ENCODE assay signal across 1 cellular context in the genomic region with DNA sequence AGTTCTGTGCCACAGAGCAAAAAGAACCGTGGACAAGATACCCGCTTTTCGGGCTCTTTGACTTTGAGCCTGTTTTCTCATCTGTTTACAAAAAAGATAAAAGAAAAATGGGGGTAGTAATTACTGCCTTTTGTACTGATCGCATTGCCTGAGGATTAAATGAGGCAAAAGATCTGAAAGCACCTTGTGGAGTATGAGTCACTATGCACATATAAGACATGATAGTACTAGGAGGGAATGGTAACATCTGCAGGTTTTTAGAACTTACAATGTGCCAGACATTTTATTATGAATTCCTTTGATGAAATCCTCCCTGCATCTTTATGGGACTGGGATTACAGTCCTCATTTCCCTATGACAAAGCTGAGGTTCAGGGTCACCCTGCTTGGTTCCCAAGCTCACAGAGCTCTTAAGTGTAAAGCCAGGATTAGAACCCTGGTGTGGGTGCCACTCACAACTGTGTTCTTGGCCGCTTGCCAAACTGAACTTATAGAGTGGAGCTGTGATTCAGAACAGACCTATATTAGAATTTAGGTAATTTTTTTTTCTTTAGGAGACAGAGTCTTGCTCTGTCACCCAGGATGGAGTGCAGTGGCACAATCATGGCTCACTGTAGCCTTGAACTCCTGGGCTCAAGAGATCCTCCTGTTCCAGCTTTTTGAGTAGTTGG.
TF ChIP-seq lines count a peak whose summit lies in the region.

No MANE protein-coding gene starts in this region.

TF ChIP-seq in HEK293, 187 proteins besides CTCF, POLR2A, EP300 and RAD21 (continued from another document and continues in another):
- TF ChIP-seq ZNF37A (tag by site-specific recombination; IDR thresholded peaks at IDR 0.05) (peak; percentile 82), ZFP3 (tag by site-specific recombination; IDR thresholded peaks at IDR 0.05; ENCODE audit: low read depth) (no peak), ZNF585B (tag by site-specific recombination; IDR thresholded peaks at IDR 0.05) (no peak), ZBTB7A (tag by site-specific recombination; IDR thresholded peaks at IDR 0.05; ENCODE audit: low read depth) (no peak), KLF16 (tag by site-specific recombination; IDR thresholded peaks at IDR 0.05) (no peak; the same call in 1 of the 2 replicates), ZBTB20 (tag by site-specific recombination; IDR thresholded peaks at IDR 0.05) (no peak), ZNF335 (tag by site-specific recombination; conservative IDR thresholded peaks at IDR 0.05) (no peak), HOXC10 (CRISPR knock-in tag; IDR thresholded peaks at IDR 0.05) (no peak), GLI4 (tag by site-specific recombination; IDR thresholded peaks at IDR 0.05) (no peak), ZNF549 (tag by site-specific recombination; IDR thresholded peaks at IDR 0.05) (no peak), OSR2 (tag by site-specific recombination; IDR thresholded peaks at IDR 0.05) (no peak), KLF1 (tag by site-specific recombination; IDR thresholded peaks at IDR 0.05) (no peak), ZFP41 (tag by site-specific recombination; IDR thresholded peaks at IDR 0.05; ENCODE audit: borderline replicate concordance) (no peak), ZNF670 (tag by site-specific recombination; IDR thresholded peaks at IDR 0.05; ENCODE audit: low read depth) (no peak), SCRT1 (tag by site-specific recombination; IDR thresholded peaks at IDR 0.05; ENCODE audit: borderline replicate concordance) (no peak), ZNF561 (tag by site-specific recombination; IDR thresholded peaks at IDR 0.05; ENCODE audit: borderline replicate concordance) (peak; percentile 59), SALL2 (tag by site-specific recombination; IDR thresholded peaks at IDR 0.05; ENCODE audit: borderline replicate concordance) (no peak), ZNF747 (tag by site-specific recombination; IDR thresholded peaks at IDR 0.05) (no peak), ZNF157 (tag by site-specific recombination; IDR thresholded peaks at IDR 0.05) (no peak), ZNF571 (tag by site-specific recombination; IDR thresholded peaks at IDR 0.05) (no peak), ZNF140 (tag by site-specific recombination; IDR thresholded peaks at IDR 0.05) (no peak), ZXDB (tag by site-specific recombination; IDR thresholded peaks at IDR 0.05) (0 out of 2 replicates have a peak, but pooled peaks have one; percentile 32), TRIM28 (IDR thresholded peaks at IDR 0.05; ENCODE audit: borderline replicate concordance, low read length) (no peak), ZNF521 (tag by site-specific recombination; IDR thresholded peaks at IDR 0.05) (no peak), ZNF626 (tag by site-specific recombination; IDR thresholded peaks at IDR 0.05) (no peak), GLIS2 (tag by site-specific recombination; IDR thresholded peaks at IDR 0.05) (no peak), MZF1 (tag by site-specific recombination; IDR thresholded peaks at IDR 0.05; ENCODE audit: borderline replicate concordance) (no peak), ZNF132 (tag by site-specific recombination; IDR thresholded peaks at IDR 0.05; ENCODE audit: borderline replicate concordance) (no peak; the same call in 1 of the 2 replicates), SP2 (tag by site-specific recombination; IDR thresholded peaks at IDR 0.05) (no peak), KLF7 (tag by site-specific recombination; IDR thresholded peaks at IDR 0.05; ENCODE audit: borderline replicate concordance) (no peak), ZNF621 (tag by site-specific recombination; IDR thresholded peaks at IDR 0.05) (no peak), HOXD13 (CRISPR knock-in tag; IDR thresholded peaks at IDR 0.05; ENCODE audit: borderline replicate concordance) (no peak), ZNF624 (tag by site-specific recombination; IDR thresholded peaks at IDR 0.05) (no peak), ZNF266 (tag by site-specific recombination; IDR thresholded peaks at IDR 0.05; ENCODE audit: low read depth) (no peak), ZNF660 (tag by site-specific recombination; IDR thresholded peaks at IDR 0.05) (peak; percentile 83; the same call in 1 of the 2 replicates), MYNN (tag by site-specific recombination; IDR thresholded peaks at IDR 0.05; ENCODE audit: borderline replicate concordance) (no peak), ZNF623 (tag by site-specific recombination; IDR thresholded peaks at IDR 0.05) (no peak), ZNF214 (tag by site-specific recombination; IDR thresholded peaks at IDR 0.05; ENCODE audit: borderline replicate concordance) (peak; percentile 67; the same call in 1 of the 2 replicates)
- TF ChIP-seq, protein P1, sequence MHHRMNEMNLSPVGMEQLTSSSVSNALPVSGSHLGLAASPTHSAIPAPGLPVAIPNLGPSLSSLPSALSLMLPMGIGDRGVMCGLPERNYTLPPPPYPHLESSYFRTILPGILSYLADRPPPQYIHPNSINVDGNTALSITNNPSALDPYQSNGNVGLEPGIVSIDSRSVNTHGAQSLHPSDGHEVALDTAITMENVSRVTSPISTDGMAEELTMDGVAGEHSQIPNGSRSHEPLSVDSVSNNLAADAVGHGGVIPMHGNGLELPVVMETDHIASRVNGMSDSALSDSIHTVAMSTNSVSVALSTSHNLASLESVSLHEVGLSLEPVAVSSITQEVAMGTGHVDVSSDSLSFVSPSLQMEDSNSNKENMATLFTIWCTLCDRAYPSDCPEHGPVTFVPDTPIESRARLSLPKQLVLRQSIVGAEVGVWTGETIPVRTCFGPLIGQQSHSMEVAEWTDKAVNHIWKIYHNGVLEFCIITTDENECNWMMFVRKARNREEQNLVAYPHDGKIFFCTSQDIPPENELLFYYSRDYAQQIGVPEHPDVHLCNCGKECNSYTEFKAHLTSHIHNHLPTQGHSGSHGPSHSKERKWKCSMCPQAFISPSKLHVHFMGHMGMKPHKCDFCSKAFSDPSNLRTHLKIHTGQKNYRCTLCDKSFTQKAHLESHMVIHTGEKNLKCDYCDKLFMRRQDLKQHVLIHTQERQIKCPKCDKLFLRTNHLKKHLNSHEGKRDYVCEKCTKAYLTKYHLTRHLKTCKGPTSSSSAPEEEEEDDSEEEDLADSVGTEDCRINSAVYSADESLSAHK (tag by site-specific recombination; IDR thresholded peaks at IDR 0.05): no peak
- TF ChIP-seq, protein P2, sequence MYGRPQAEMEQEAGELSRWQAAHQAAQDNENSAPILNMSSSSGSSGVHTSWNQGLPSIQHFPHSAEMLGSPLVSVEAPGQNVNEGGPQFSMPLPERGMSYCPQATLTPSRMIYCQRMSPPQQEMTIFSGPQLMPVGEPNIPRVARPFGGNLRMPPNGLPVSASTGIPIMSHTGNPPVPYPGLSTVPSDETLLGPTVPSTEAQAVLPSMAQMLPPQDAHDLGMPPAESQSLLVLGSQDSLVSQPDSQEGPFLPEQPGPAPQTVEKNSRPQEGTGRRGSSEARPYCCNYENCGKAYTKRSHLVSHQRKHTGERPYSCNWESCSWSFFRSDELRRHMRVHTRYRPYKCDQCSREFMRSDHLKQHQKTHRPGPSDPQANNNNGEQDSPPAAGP (tag by site-specific recombination; IDR thresholded peaks at IDR 0.05): no peak
- TF ChIP-seq, protein P3, sequence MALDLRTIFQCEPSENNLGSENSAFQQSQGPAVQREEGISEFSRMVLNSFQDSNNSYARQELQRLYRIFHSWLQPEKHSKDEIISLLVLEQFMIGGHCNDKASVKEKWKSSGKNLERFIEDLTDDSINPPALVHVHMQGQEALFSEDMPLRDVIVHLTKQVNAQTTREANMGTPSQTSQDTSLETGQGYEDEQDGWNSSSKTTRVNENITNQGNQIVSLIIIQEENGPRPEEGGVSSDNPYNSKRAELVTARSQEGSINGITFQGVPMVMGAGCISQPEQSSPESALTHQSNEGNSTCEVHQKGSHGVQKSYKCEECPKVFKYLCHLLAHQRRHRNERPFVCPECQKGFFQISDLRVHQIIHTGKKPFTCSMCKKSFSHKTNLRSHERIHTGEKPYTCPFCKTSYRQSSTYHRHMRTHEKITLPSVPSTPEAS (tag by site-specific recombination; IDR thresholded peaks at IDR 0.05): no peak
- TF ChIP-seq, protein P4, sequence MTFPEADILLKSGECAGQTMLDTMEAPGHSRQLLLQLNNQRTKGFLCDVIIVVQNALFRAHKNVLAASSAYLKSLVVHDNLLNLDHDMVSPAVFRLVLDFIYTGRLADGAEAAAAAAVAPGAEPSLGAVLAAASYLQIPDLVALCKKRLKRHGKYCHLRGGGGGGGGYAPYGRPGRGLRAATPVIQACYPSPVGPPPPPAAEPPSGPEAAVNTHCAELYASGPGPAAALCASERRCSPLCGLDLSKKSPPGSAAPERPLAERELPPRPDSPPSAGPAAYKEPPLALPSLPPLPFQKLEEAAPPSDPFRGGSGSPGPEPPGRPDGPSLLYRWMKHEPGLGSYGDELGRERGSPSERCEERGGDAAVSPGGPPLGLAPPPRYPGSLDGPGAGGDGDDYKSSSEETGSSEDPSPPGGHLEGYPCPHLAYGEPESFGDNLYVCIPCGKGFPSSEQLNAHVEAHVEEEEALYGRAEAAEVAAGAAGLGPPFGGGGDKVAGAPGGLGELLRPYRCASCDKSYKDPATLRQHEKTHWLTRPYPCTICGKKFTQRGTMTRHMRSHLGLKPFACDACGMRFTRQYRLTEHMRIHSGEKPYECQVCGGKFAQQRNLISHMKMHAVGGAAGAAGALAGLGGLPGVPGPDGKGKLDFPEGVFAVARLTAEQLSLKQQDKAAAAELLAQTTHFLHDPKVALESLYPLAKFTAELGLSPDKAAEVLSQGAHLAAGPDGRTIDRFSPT (tag by site-specific recombination; IDR thresholded peaks at IDR 0.05): no peak
- TF ChIP-seq, protein P5, sequence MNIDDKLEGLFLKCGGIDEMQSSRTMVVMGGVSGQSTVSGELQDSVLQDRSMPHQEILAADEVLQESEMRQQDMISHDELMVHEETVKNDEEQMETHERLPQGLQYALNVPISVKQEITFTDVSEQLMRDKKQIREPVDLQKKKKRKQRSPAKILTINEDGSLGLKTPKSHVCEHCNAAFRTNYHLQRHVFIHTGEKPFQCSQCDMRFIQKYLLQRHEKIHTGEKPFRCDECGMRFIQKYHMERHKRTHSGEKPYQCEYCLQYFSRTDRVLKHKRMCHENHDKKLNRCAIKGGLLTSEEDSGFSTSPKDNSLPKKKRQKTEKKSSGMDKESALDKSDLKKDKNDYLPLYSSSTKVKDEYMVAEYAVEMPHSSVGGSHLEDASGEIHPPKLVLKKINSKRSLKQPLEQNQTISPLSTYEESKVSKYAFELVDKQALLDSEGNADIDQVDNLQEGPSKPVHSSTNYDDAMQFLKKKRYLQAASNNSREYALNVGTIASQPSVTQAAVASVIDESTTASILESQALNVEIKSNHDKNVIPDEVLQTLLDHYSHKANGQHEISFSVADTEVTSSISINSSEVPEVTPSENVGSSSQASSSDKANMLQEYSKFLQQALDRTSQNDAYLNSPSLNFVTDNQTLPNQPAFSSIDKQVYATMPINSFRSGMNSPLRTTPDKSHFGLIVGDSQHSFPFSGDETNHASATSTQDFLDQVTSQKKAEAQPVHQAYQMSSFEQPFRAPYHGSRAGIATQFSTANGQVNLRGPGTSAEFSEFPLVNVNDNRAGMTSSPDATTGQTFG (tag by site-specific recombination; IDR thresholded peaks at IDR 0.05; ENCODE audit: borderline replicate concordance): no peak
- TF ChIP-seq, protein P6, sequence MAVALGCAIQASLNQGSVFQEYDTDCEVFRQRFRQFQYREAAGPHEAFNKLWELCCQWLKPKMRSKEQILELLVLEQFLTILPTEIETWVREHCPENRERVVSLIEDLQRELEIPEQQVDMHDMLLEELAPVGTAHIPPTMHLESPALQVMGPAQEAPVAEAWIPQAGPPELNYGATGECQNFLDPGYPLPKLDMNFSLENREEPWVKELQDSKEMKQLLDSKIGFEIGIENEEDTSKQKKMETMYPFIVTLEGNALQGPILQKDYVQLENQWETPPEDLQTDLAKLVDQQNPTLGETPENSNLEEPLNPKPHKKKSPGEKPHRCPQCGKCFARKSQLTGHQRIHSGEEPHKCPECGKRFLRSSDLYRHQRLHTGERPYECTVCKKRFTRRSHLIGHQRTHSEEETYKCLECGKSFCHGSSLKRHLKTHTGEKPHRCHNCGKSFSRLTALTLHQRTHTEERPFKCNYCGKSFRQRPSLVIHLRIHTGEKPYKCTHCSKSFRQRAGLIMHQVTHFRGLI (tag by site-specific recombination; IDR thresholded peaks at IDR 0.05): peak; percentile 16; the same call in 1 of the 2 replicates
- TF ChIP-seq, protein P7, sequence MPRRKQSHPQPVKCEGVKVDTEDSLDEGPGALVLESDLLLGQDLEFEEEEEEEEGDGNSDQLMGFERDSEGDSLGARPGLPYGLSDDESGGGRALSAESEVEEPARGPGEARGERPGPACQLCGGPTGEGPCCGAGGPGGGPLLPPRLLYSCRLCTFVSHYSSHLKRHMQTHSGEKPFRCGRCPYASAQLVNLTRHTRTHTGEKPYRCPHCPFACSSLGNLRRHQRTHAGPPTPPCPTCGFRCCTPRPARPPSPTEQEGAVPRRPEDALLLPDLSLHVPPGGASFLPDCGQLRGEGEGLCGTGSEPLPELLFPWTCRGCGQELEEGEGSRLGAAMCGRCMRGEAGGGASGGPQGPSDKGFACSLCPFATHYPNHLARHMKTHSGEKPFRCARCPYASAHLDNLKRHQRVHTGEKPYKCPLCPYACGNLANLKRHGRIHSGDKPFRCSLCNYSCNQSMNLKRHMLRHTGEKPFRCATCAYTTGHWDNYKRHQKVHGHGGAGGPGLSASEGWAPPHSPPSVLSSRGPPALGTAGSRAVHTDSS (tag by site-specific recombination; IDR thresholded peaks at IDR 0.05): no peak
- TF ChIP-seq, protein P8, sequence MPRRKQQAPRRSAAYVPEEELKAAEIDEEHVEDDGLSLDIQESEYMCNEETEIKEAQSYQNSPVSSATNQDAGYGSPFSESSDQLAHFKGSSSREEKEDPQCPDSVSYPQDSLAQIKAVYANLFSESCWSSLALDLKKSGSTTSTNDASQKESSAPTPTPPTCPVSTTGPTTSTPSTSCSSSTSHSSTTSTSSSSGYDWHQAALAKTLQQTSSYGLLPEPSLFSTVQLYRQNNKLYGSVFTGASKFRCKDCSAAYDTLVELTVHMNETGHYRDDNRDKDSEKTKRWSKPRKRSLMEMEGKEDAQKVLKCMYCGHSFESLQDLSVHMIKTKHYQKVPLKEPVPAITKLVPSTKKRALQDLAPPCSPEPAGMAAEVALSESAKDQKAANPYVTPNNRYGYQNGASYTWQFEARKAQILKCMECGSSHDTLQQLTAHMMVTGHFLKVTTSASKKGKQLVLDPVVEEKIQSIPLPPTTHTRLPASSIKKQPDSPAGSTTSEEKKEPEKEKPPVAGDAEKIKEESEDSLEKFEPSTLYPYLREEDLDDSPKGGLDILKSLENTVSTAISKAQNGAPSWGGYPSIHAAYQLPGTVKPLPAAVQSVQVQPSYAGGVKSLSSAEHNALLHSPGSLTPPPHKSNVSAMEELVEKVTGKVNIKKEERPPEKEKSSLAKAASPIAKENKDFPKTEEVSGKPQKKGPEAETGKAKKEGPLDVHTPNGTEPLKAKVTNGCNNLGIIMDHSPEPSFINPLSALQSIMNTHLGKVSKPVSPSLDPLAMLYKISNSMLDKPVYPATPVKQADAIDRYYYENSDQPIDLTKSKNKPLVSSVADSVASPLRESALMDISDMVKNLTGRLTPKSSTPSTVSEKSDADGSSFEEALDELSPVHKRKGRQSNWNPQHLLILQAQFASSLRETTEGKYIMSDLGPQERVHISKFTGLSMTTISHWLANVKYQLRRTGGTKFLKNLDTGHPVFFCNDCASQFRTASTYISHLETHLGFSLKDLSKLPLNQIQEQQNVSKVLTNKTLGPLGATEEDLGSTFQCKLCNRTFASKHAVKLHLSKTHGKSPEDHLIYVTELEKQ (tag by site-specific recombination; IDR thresholded peaks at IDR 0.05; ENCODE audit: borderline replicate concordance): no peak
- TF ChIP-seq, protein P9, sequence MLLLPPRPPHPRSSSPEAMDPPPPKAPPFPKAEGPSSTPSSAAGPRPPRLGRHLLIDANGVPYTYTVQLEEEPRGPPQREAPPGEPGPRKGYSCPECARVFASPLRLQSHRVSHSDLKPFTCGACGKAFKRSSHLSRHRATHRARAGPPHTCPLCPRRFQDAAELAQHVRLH (tag by site-specific recombination; IDR thresholded peaks at IDR 0.05): no peak
